In the genomic region with DNA sequence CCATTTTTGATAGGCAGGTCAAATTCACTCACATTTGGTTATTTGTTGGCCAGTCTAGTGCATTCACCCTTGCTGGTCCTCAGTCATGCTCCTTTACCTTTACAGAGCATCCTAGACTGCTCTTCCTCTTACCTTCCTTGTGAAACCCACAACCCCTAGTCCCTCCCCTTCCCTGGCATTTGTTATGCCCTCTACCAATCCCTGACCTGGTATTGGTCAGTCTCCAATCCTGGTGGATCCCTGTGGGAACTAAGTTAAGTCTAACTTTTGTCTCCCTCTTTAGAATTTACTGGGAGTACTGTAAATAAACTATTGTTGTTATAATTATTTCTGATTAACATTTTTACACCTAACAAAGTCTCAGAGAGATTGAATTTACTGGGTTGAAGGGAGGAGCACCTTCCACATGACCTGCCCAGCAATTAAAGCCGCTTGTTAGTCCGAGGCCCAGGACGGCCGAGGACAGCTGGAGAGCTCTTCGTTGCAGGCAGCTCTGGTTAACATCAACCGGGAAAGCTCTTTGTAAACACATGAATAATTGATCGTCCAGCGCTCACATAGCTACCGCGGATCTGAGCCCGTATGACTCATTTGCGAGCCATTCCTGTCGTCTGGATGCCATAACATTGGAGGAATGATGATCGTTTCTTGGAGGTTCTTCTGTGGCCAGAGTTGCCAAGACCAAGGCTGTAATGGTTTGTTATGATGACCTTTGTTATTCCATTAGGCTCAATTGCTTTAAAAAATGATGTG, we compare ENCODE assay signal across 1 cellular context.
TF ChIP-seq lines count a peak whose summit lies in the region.

No MANE protein-coding gene starts in this region.

TF ChIP-seq in GM23338, 12 proteins besides CTCF, POLR2A, EP300 and RAD21 (continued from another document):
- TF ChIP-seq, protein P1, sequence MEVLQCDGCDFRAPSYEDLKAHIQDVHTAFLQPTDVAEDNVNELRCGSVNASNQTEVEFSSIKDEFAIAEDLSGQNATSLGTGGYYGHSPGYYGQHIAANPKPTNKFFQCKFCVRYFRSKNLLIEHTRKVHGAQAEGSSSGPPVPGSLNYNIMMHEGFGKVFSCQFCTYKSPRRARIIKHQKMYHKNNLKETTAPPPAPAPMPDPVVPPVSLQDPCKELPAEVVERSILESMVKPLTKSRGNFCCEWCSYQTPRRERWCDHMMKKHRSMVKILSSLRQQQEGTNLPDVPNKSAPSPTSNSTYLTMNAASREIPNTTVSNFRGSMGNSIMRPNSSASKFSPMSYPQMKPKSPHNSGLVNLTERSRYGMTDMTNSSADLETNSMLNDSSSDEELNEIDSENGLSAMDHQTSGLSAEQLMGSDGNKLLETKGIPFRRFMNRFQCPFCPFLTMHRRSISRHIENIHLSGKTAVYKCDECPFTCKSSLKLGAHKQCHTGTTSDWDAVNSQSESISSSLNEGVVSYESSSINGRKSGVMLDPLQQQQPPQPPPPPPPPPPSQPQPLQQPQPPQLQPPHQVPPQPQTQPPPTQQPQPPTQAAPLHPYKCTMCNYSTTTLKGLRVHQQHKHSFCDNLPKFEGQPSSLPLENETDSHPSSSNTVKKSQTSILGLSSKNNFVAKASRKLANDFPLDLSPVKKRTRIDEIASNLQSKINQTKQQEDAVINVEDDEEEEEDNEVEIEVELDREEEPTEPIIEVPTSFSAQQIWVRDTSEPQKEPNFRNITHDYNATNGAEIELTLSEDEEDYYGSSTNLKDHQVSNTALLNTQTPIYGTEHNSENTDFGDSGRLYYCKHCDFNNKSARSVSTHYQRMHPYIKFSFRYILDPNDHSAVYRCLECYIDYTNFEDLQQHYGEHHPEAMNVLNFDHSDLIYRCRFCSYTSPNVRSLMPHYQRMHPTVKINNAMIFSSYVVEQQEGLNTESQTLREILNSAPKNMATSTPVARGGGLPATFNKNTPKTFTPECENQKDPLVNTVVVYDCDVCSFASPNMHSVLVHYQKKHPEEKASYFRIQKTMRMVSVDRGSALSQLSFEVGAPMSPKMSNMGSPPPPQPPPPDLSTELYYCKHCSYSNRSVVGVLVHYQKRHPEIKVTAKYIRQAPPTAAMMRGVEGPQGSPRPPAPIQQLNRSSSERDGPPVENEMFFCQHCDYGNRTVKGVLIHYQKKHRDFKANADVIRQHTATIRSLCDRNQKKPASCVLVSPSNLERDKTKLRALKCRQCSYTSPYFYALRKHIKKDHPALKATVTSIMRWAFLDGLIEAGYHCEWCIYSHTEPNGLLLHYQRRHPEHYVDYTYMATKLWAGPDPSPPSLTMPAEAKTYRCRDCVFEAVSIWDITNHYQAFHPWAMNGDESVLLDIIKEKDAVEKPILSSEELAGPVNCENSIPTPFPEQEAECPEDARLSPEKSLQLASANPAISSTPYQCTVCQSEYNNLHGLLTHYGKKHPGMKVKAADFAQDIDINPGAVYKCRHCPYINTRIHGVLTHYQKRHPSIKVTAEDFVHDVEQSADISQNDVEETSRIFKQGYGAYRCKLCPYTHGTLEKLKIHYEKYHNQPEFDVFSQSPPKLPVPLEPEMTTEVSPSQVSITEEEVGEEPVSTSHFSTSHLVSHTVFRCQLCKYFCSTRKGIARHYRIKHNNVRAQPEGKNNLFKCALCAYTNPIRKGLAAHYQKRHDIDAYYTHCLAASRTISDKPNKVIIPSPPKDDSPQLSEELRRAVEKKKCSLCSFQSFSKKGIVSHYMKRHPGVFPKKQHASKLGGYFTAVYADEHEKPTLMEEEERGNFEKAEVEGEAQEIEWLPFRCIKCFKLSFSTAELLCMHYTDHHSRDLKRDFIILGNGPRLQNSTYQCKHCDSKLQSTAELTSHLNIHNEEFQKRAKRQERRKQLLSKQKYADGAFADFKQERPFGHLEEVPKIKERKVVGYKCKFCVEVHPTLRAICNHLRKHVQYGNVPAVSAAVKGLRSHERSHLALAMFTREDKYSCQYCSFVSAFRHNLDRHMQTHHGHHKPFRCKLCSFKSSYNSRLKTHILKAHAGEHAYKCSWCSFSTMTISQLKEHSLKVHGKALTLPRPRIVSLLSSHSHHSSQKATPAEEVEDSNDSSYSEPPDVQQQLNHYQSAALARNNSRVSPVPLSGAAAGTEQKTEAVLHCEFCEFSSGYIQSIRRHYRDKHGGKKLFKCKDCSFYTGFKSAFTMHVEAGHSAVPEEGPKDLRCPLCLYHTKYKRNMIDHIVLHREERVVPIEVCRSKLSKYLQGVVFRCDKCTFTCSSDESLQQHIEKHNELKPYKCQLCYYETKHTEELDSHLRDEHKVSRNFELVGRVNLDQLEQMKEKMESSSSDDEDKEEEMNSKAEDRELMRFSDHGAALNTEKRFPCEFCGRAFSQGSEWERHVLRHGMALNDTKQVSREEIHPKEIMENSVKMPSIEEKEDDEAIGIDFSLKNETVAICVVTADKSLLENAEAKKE (CRISPR knock-in tag; IDR thresholded peaks at IDR 0.05) = no peak
- TF ChIP-seq EZH2 (IDR thresholded peaks at IDR 0.05; ENCODE audit: low read depth, unreplicated experiment) (no peak), ZNF114 (CRISPR knock-in tag; IDR thresholded peaks at IDR 0.05) (no peak)
TF ChIP-seq in GM23338: peak in this region for 1.
